In the genomic region with DNA sequence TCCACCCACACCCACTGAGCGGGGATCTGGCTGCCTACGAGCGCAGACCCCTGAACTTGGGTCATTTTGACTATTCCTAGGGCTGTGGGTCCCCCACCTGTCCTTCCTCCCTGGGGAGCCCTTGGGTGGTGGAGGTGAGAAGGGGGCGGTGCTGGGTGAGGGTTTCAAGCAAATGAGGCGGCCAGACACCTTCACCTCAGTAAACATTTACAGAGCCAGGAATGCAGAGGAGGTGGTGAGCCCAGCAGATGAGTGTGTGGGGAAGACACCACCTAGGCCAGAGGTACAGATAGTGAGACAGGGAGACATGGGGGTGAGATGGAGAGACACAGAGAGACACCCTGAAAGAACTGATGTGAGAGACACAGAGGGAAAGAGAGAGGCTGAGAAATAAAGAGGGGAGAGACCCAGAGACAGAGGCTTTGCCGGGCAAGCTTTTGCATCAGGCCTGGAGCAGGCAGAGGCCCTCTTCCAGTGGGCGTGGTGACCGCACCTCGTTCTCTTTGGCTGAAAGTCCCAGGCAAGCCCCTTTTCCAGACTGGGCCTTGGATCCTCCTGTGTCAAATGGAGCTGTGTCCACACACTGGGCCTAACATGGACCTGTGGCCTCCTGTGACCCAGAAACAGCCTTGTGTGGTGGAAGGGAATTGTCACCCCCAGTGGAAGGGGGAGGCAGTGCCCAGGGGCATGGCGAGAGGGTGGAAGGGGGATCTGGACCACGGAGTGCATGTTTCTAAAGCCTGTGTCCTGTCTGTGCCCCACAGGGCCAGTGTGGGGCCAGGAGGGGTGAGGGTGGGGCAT, we compare ENCODE assay signal across 18 cellular contexts. TPM values are rescaled to one million over a fixed set of nuclear protein-coding genes. Genes with fewer than 3 reads are reported as not detected.
DNase-seq lines count a peak whose midpoint lies in the region; ATAC-seq and TF ChIP-seq lines count a peak whose summit lies in the region.
"Had no signal": no experiment of that assay in that cellular context is flagged by ENCODE, and none has a peak within 500 bp of the region (broad histone marks: within the 10 kb centered on the region; RNA-seq: fewer than 3 reads in every experiment).

No MANE protein-coding gene starts in this region.

- ATAC-seq in right lobe of liver, result no peak
- ATAC-seq: heart left ventricle had no signal

- H3K9me3 ChIP-seq in PC-9 (ENCODE audit: insufficient read depth, low read depth) (no peaks in the 10 kb centered on the region), right lobe of liver (no peaks in the 10 kb centered on the region), suprapubic skin (no peaks in the 10 kb centered on the region)
- H3K9me3 ChIP-seq: prostate gland, SJCRH30 had no signal

- DNase-seq in PC-9 (peak in 1 of 2 experiments; percentile 65), right lobe of liver (peak in 1 of 3 donors; percentile 57), suprapubic skin (ENCODE audit: low spot score in 2 of 2) (no peak), NCI-H1105 treated with DMSO at 0.1 percent for 48 hours (lab: John Stamatoyannopoulos, UW) (no peak), G401 (ENCODE audit: low spot score) (no peak), lower leg skin (ENCODE audit: low spot score in 2 of 2) (no peak)
- DNase-seq: activated CD4-positive, alpha-beta memory T cell treated with anti-CD3 and anti-CD28 coated beads, Interleukin-2, amount 10 ng/mL, durations not matched to agents 7 days and 5 days; activated T-cell treated with anti-CD3 and anti-CD28 coated beads, Interleukin-2, amount 50 U/mL, for 48 hours; heart left ventricle; NCI-H1694; NCI-H774; SJCRH30; stimulated activated CD4-positive, alpha-beta T cell treated with anti-CD3 and anti-CD28 coated beads, Interleukin-4, amount 100 ng/mL, for 24 hours had no signal

- in situ Hi-C loops in G401 (cut with HindIII; ENCODE audit: low sequenced_read_pairs), result no loop called here

- peak overlapping the region; percentile 73 for H3K27ac ChIP-seq in PC-9
- peak overlapping the region in 2 of 3 donors; percentile 9 to 17 for H3K27ac ChIP-seq in right lobe of liver
- H3K27ac ChIP-seq in suprapubic skin, result peak overlapping the region; percentile 40
- H3K27ac ChIP-seq: prostate gland, SJCRH30, VCaP had no signal

- TF ChIP-seq POLR2A in right lobe of liver (IDR thresholded peaks at IDR 0.05) (no peak), suprapubic skin (IDR thresholded peaks at IDR 0.05) (no peak), lower leg skin (IDR thresholded peaks at IDR 0.05) (no peak)

- H3K27me3 ChIP-seq in PC-9 (ENCODE audit: insufficient read depth, low read depth) (no peaks in the 10 kb centered on the region), right lobe of liver (no peaks in the 10 kb centered on the region), suprapubic skin (no peaks in the 10 kb centered on the region)
- H3K27me3 ChIP-seq: heart left ventricle had no signal

- H3F3A ChIP-seq in PC-9 (ENCODE audit: insufficient read depth, low read depth), result peaks cover 57% of the 10 kb centered on the region

- no peak for TF ChIP-seq EP300 in suprapubic skin (IDR thresholded peaks at IDR 0.05)

- no peaks in the 10 kb centered on the region for H3K36me3 ChIP-seq in PC-9 (ENCODE audit: low read depth)
- no peaks in the 10 kb centered on the region for H3K36me3 ChIP-seq in right lobe of liver
- no peaks in the 10 kb centered on the region for H3K36me3 ChIP-seq in suprapubic skin
- H3K36me3 ChIP-seq: heart left ventricle, prostate gland, SJCRH30 had no signal

- CTCF ChIA-PET in PC-9 (lab: Charles Lee), result interaction anchor here (1.0 kb wide), 1 partner anchor 31 kb away, joined by 3 read pairs; no protein-coding TSS in a partner anchor

- TF ChIP-seq CTCF in GM12874 (IDR thresholded peaks at IDR 0.05; ENCODE audit: insufficient read depth, low read depth, low read length) (0 out of 2 replicates have a peak, but pooled peaks have one; percentile 3), PC-9 (conservative IDR thresholded peaks at IDR 0.05) (no peak), right lobe of liver (IDR thresholded peaks at IDR 0.05) (no peak), suprapubic skin (IDR thresholded peaks at IDR 0.05) (no peak), lower leg skin (IDR thresholded peaks at IDR 0.05) (no peak)

- 95% methylated on average over 4 of the region's 11 CpGs for WGBS in right lobe of liver (ENCODE audit: insufficient coverage, low coverage, low lambda C conversion rate, missing lambda C conversion rate)
- WGBS in suprapubic skin, result 65% methylated on average over 10 of the region's 11 CpGs
- 68 to 71% methylated on average over 11 of the region's 11 CpGs for WGBS in lower leg skin, 2 donors

- POLR2A ChIA-PET in PC-9 (lab: Charles Lee; ENCODE audit: unreplicated experiment), result no interaction called here

- no TSS peak for BruUV-seq in PC-9 (replicated peaks; lab: Mats Ljungman, UMichigan)

- H3K4me3 ChIP-seq in PC-9 (no peak overlapping the region), right lobe of liver (no peak overlapping the region), suprapubic skin (no peak overlapping the region), lower leg skin (ENCODE audit: low read depth, poor library complexity, severe bottlenecking) (no peak overlapping the region)
- H3K4me3 ChIP-seq: heart left ventricle, lung, prostate gland, SJCRH30, smooth muscle cell had no signal

- H4K20me1 ChIP-seq in PC-9 (ENCODE audit: insufficient read depth), result no peaks in the 10 kb centered on the region

- no peaks in the 10 kb centered on the region for H3K9me2 ChIP-seq in PC-9 (ENCODE audit: insufficient read depth)

- no peak overlapping the region for H2AFZ ChIP-seq in PC-9

- H3K4me2 ChIP-seq in PC-9, result peak overlapping the region; percentile 55
- H3K4me2 ChIP-seq: smooth muscle cell had no signal

- H3K79me2 ChIP-seq in PC-9 (ENCODE audit: low read depth), result no peaks in the 10 kb centered on the region

- H3K4me1 ChIP-seq in PC-9 (replicated peaks; ENCODE audit: insufficient read depth) (peaks cover 92% of the 10 kb centered on the region), right lobe of liver (peaks cover 0 to 6% (median 0%) of the 10 kb centered on the region in 4 donors), suprapubic skin (peaks cover 76% of the 10 kb centered on the region)
- H3K4me1 ChIP-seq: prostate gland had no signal

- intact Hi-C loops in PC-9 (cut with micrococcal nuclease; ENCODE audit: unreplicated experiment), result no loop called here
- intact Hi-C loops in right lobe of liver (cut with DNase I), result no loop called here
- intact Hi-C loops in lower leg skin (cut with DNase I; ENCODE audit: low total_unique reads), result no loop called here

RNA-seq across cellular contexts. Expression of a gene that starts 29.7 kb away (rescaled TPM):
- total RNA-seq in PC-9 (2021), result 112 and 117 TPM in 2 replicates
- total RNA-seq in right lobe of liver, result 100 to 1,000 TPM; 130 to 182 (median 152) TPM
- 10 to 100 TPM; 43.2 to 83.9 (median 69.2) TPM for total RNA-seq in suprapubic skin
- total RNA-seq in G401 (2014; rRNA removed; shearing (Covaris generic)), result 21.6 and 24.9 TPM in 2 replicates
- total RNA-seq in lower leg skin, result 100 to 1,000 TPM; 154 to 221 (median 195) TPM

Comparison
In these comparisons a context has a peak if more than half of its experiments do, and no peak if none do; other contexts are left out.
1. H3K27ac ChIP-seq: peak in every context shown above with its lines; median percentile 73 in PC-9; 40 in suprapubic skin; 13 in right lobe of liver.